8 cellular contexts compared by ENCODE assay signal in genomic region chr4:112145326-112145819, GRCh38. TPM values are rescaled to one million over a fixed set of nuclear protein-coding genes. Genes with fewer than 3 reads are reported as not detected.
DNase-seq lines count a peak whose midpoint lies in the region; ATAC-seq and TF ChIP-seq lines count a peak whose summit lies in the region.

TSS of gene FAM241A (plus strand) at chr4:112145454. CDS start at chr4:112145581, 127 bp downstream.

- no peaks in the 10 kb centered on the region for H3K36me3 ChIP-seq in lower lobe of right lung

- intact Hi-C loops in dorsolateral prefrontal cortex (cut with DNase I) (loop anchor here (1.0 to 5.0 kb wide), 4 partner anchors 42 to 87 kb away; partner anchors contain the start of gene AP1AR (in 2 of the 2)), lower lobe of right lung (cut with DNase I) (no loop called here)

- H3K4me1 ChIP-seq in lower lobe of right lung: peaks cover 42% of the 10 kb centered on the region

- H3K27me3 ChIP-seq in AG04450 (ENCODE audit: control insufficient read depth, insufficient read depth, low read length) (no peaks in the 10 kb centered on the region), dorsolateral prefrontal cortex (no peaks in the 10 kb centered on the region), lower lobe of right lung (ENCODE audit: low read depth) (no peaks in the 10 kb centered on the region)

- no peaks in the 10 kb centered on the region for H3K9me3 ChIP-seq in AG04450 (ENCODE audit: control insufficient read depth, insufficient read depth, low read length)
- H3K9me3 ChIP-seq in lower lobe of right lung: no peaks in the 10 kb centered on the region

- CTCF ChIA-PET in AG04450 (lab: Charles Lee): no interaction called here

- peak; percentile 70 for ATAC-seq in GM18858 (IDR thresholded peaks at IDR 0.05; ENCODE audit: unreplicated experiment)
- peak; percentile 83 for ATAC-seq in HG03064 (IDR thresholded peaks at IDR 0.05; ENCODE audit: low read depth, unreplicated experiment)
- ATAC-seq in lower lobe of right lung: peak; percentile 99

- no peak within 1 kb of the TSS for H3K27ac ChIP-seq in AG04450 (ENCODE audit: low read depth, low read length)
- peak within 1 kb of the TSS in 55 of 59 donors; percentile 14 to 92 (median 80) for H3K27ac ChIP-seq in dorsolateral prefrontal cortex
- peak within 1 kb of the TSS; percentile 90 for H3K27ac ChIP-seq in lower lobe of right lung

- POLR2A ChIA-PET in AG04450 (lab: Yijun Ruan, JAX): no interaction called here

- TF ChIP-seq CTCF in AG04450 (IDR thresholded peaks at IDR 0.05; ENCODE audit: low read depth, low read length): no peak
- peak in 5 of 56 donors; percentile 6 to 33 (median 18) for TF ChIP-seq CTCF in dorsolateral prefrontal cortex (IDR thresholded peaks at IDR 0.05 in 54 of 56, conservative IDR thresholded peaks at IDR 0.05 in 2 of 56; ENCODE audit: low read depth in 1 of 56, partially characterized antibody in 56 of 56)
- no peak for TF ChIP-seq CTCF in lower lobe of right lung (IDR thresholded peaks at IDR 0.05)

- H3K4me3 ChIP-seq in AG04450 (ENCODE audit: low read depth, low read length) (peak within 1 kb of the TSS; percentile 69), dorsolateral prefrontal cortex (peak within 1 kb of the TSS; percentile 55 to 88 (median 77)), lower lobe of right lung (peak within 1 kb of the TSS; percentile 84)

- peak; percentile 38 for DNase-seq in AG04450 (ENCODE audit: low read depth, low spot score)
- peak; percentile 52 for DNase-seq in NCI-H510A (lab: John Stamatoyannopoulos, UW)
- peak; percentile 88 to 89 for DNase-seq in activated CD4-positive, alpha-beta T cell treated with anti-CD3 and anti-CD28 coated beads, Interleukin-2, amount 50 U/mL, for 4 hours
- DNase-seq in dorsolateral prefrontal cortex: peak; percentile 73 to 90 (median 82)
- DNase-seq in lower lobe of right lung: peak; percentile 89
- peak; percentile 85 to 91 (median 88) for DNase-seq in stimulated activated CD4-positive, alpha-beta T cell treated with anti-CD3 and anti-CD28 coated beads, TNF-alpha, amount 100 ng/mL, for 4 hours (ENCODE audit: low read depth in 3 of 3)

RNA-seq across cellular contexts. Expression of gene FAM241A, which starts in this region (rescaled TPM):
- polyA plus RNA-seq in AG04450 (2011; rRNA removed): 0.21 and 0.36 TPM in 2 replicates
- polyA minus RNA-seq in AG04450 (2011; rRNA and poly(A)+ RNA removed): 0.18 and 0.48 TPM in 2 replicates
- total RNA-seq in dorsolateral prefrontal cortex (1 to 10 TPM in 119 of 120 experiments, under 1 TPM in 1; 0.97 to 2.7 (median 1.8) TPM), lower lobe of right lung (5.0 TPM)

Comparison
In these comparisons a context has a peak if more than half of its experiments do, and no peak if none do; other contexts are left out.
1. Peak in DNase-seq and H3K4me3 ChIP-seq in AG04450; RNA of the gene not detected or under 1 TPM.
2. DNase-seq: peak in every context shown above with its lines; median percentile 89 in lower lobe of right lung; 88 in activated CD4-positive, alpha-beta T cell treated with anti-CD3 and anti-CD28 coated beads, Interleukin-2, amount 50 U/mL, for 4 hours; 88 in stimulated activated CD4-positive, alpha-beta T cell treated with anti-CD3 and anti-CD28 coated beads, TNF-alpha, amount 100 ng/mL, for 4 hours; 82 in dorsolateral prefrontal cortex; 52 in NCI-H510A; 38 in AG04450.